ENCODE assay signal across 20 cellular contexts in the genomic region with DNA sequence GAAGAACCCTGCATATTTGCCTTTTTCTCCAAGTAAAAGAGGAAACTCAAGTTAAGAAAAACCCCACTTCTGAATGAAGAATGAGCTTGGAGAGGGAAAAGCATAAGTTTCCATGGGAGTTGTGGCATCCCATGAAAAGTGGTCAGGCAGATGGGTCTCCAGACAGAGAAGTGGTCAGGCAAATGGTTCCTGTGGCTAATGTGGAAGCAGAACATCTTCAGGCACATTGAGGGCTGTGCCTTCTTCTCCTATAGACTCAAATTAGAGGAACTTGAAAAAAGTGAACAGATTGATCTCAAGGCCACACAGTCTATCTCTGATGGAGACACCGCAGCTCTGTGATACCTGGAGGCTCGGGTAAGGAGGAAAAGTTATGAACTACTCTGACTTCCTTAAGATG.
"Had no signal": no experiment of that assay in that cellular context is flagged by ENCODE, and none has a peak within 500 bp of the region (broad histone marks: within the 10 kb centered on the region; RNA-seq: fewer than 3 reads in every experiment).

No MANE protein-coding gene starts in this region.

- H3K36me3 ChIP-seq: pancreas, prostate gland, right lobe of liver, tibial artery, upper lobe of left lung, vagina had no signal

- H3K27me3 ChIP-seq: hepatocyte, pancreas, right lobe of liver, upper lobe of left lung, vagina had no signal

- H3K27ac ChIP-seq: foreskin keratinocyte, hepatocyte, pancreas, prostate gland, right lobe of liver, tibial artery, upper lobe of left lung, vagina had no signal

- DNase-seq: dermis blood vessel endothelial cell; foreskin keratinocyte; kidney; left cardiac atrium; left ventricle myocardium superior; mesendoderm; naive B cell; occipital lobe; pancreas; right lobe of liver; stimulated activated CD4-positive, alpha-beta T cell treated with anti-CD3 and anti-CD28 coated beads, Interleukin-4, amount 100 ng/mL, for 1 hour; tibial artery; upper lobe of left lung had no signal

- H3K4me3 Mint-ChIP-seq: naive B cell; nephron; stimulated activated memory B cell treated with anti-CD40 and anti-IgM and Interleukin-4, amounts not matched to agents 10 μg/mL and 1 μg/mL and 100 μg/mL, for 72 hours; stimulated activated naive CD8-positive, alpha-beta T cell treated with anti-CD3 and anti-CD28 coated beads, Interleukin-15, Interleukin-2, amounts not matched to agents 100 ng/mL and 50 ng/mL, for 24 hours had no signal

- H3K4me1 ChIP-seq: foreskin keratinocyte, pancreas, prostate gland, right lobe of liver, tibial artery, upper lobe of left lung, vagina had no signal

- H3K4me3 ChIP-seq: hepatocyte, lung, pancreas, prostate gland, right lobe of liver, tibial artery, upper lobe of left lung, vagina had no signal

- H3K27ac Mint-ChIP-seq: naive B cell; nephron; stimulated activated memory B cell treated with anti-CD40 and anti-IgM and Interleukin-4, amounts not matched to agents 10 μg/mL and 1 μg/mL and 100 μg/mL, for 72 hours; stimulated activated naive CD8-positive, alpha-beta T cell treated with anti-CD3 and anti-CD28 coated beads, Interleukin-15, Interleukin-2, amounts not matched to agents 100 ng/mL and 50 ng/mL, for 24 hours had no signal

- ATAC-seq: foreskin keratinocyte; left cardiac atrium; left ventricle myocardium superior; stimulated activated memory B cell treated with anti-CD40 and anti-IgM and Interleukin-4, amounts not matched to agents 10 μg/mL and 1 μg/mL and 100 μg/mL, for 72 hours had no signal

- H3K9me3 ChIP-seq: pancreas, prostate gland, right lobe of liver, tibial artery, upper lobe of left lung, vagina had no signal

- H3K4me1 Mint-ChIP-seq: naive B cell; nephron; stimulated activated memory B cell treated with anti-CD40 and anti-IgM and Interleukin-4, amounts not matched to agents 10 μg/mL and 1 μg/mL and 100 μg/mL, for 72 hours had no signal

- H3K36me3 Mint-ChIP-seq: naive B cell; stimulated activated memory B cell treated with anti-CD40 and anti-IgM and Interleukin-4, amounts not matched to agents 10 μg/mL and 1 μg/mL and 100 μg/mL, for 72 hours had no signal

- H3K9me3 Mint-ChIP-seq: naive B cell; nephron; stimulated activated memory B cell treated with anti-CD40 and anti-IgM and Interleukin-4, amounts not matched to agents 10 μg/mL and 1 μg/mL and 100 μg/mL, for 72 hours; stimulated activated naive CD8-positive, alpha-beta T cell treated with anti-CD3 and anti-CD28 coated beads, Interleukin-15, Interleukin-2, amounts not matched to agents 100 ng/mL and 50 ng/mL, for 24 hours had no signal
